25 cellular contexts compared by ENCODE assay signal in the genomic region with DNA sequence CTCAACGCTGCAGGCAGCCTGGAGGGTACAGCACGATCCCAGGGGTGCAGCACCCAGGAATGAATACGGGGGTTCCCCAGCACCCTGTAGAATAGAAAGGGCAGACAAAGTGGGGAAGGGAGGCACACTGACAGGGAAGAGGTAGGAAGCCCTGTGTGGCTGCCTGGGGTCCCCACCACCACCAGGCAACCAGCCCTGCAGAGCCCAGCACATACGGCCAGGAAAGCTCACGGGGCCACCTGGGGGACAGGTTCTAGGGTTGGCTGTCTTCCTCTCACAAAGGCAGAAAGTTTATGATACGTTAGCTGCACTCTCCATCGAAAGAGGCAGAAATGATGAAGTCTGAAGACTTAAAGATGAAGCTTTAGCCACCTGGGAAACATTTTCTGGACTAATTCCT. TPM values are rescaled to one million over a fixed set of nuclear protein-coding genes. Genes with fewer than 3 reads are reported as not detected.
"Had no signal": no experiment of that assay in that cellular context is flagged by ENCODE, and none has a peak within 500 bp of the region (broad histone marks: within the 10 kb centered on the region; RNA-seq: fewer than 3 reads in every experiment).

No MANE protein-coding gene starts in this region.

- H3K27ac ChIP-seq: colonic mucosa, epithelial cell of prostate, esophagus squamous epithelium, gastrocnemius medialis, heart right ventricle, left lung, lower lobe of right lung had no signal

- H3K4me3 Mint-ChIP-seq: dendritic cell treated with granulocyte-macrophage colony-stimulating factor and Interleukin-4, amounts not matched to agents 40 ng/mL and 50 ng/mL, for 4 days; effector memory CD8-positive, alpha-beta T cell; endodermal cell; memory B cell had no signal

- ATAC-seq: effector memory CD8-positive, alpha-beta T cell; esophagus mucosa; gastrocnemius medialis; heart right ventricle; left cardiac atrium; left lung; left ventricle myocardium superior; lower lobe of right lung had no signal

- H3K4me1 Mint-ChIP-seq: endodermal cell had no signal

- H3K4me1 ChIP-seq: colonic mucosa, heart right ventricle had no signal

- H3K4me3 ChIP-seq: colonic mucosa, esophagus squamous epithelium, gastrocnemius medialis, heart right ventricle, left lung, lower lobe of right lung had no signal

- DNase-seq: colonic mucosa; cortex of kidney; effector CD8-positive, alpha-beta T cell; effector memory CD8-positive, alpha-beta T cell; endodermal cell; erythroblast; esophagus squamous epithelium; foreskin fibroblast; foreskin melanocyte; gastrocnemius medialis; glutamatergic neuron; head of caudate nucleus; heart right ventricle; hippocampal formation; left cardiac atrium; left lung; left ventricle myocardium superior; lower lobe of right lung; mesendoderm; midbrain had no signal

- H3K27ac Mint-ChIP-seq: dendritic cell treated with granulocyte-macrophage colony-stimulating factor and Interleukin-4, amounts not matched to agents 40 ng/mL and 50 ng/mL, for 4 days; effector memory CD8-positive, alpha-beta T cell; endodermal cell; memory B cell had no signal

- H3K27me3 Mint-ChIP-seq: dendritic cell treated with granulocyte-macrophage colony-stimulating factor and Interleukin-4, amounts not matched to agents 40 ng/mL and 50 ng/mL, for 4 days; effector memory CD8-positive, alpha-beta T cell; memory B cell had no signal

- H3K9me3 Mint-ChIP-seq: dendritic cell treated with granulocyte-macrophage colony-stimulating factor and Interleukin-4, amounts not matched to agents 40 ng/mL and 50 ng/mL, for 4 days; effector memory CD8-positive, alpha-beta T cell; endodermal cell; memory B cell had no signal

- H3K36me3 ChIP-seq: colonic mucosa, gastrocnemius medialis, heart right ventricle had no signal

- H3K27me3 ChIP-seq: colonic mucosa, esophagus squamous epithelium, gastrocnemius medialis, heart right ventricle, left lung had no signal

RNA-seq across cellular contexts. Expression of a gene that starts 52.5 kb away (rescaled TPM):
- total RNA-seq: mononuclear cell had no signal
